Comparison of ENCODE assay signal across 1 cellular context in the genomic region with DNA sequence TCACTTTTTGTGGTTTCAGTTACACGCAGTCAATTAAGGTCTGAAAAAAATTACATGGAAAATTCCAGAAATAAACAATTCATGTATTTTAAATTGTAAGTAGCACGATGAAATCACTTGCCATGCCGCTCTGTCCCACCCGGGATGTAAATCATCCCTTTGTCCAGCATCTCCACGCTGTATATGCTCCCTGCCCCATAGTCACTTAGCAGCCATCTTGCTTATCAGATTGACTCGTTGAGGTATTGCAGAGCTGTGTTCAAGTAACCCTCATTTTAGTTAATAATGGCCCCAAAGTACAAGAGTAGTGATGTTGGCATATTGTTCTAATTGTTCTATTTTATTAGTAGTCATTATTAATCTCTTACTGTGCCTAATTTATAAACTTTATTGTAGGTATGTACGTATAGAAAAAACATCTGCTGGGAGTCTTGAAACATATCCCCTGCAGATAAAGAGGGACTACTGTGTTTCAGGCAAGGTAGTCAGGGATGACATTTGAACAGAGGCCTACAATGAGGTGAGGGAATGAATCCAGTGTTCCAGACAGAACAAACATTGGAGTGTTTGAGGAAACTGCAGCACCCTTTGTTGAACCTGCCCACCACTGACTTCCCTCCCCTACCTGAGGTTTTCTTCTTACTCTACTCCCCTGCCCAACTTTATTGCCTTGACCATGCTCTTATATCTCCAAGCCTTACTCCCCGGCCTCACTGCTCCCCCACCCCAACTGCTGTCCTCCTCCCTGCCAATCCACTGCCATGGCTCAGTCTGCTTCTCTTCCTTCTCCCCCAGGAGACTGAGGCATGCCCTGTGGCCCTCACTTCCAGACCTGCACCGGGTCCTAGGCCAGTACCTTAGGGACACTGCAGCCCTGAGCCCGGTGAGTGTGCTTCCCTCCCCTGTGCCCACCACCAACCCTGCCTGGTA.
TF ChIP-seq lines count a peak whose summit lies in the region.

No MANE protein-coding gene starts in this region.

TF ChIP-seq in HCT116, 20 proteins besides CTCF, POLR2A, EP300 and RAD21:
- 0 out of 2 replicates have a peak, but pooled peaks have one; percentile 14 for TF ChIP-seq POLR2AphosphoS5 (IDR thresholded peaks at IDR 0.05; ENCODE audit: low read depth, low read length)
- TF ChIP-seq SIN3A (IDR thresholded peaks at IDR 0.05; ENCODE audit: low read depth), result no peak
